In the genomic region with DNA sequence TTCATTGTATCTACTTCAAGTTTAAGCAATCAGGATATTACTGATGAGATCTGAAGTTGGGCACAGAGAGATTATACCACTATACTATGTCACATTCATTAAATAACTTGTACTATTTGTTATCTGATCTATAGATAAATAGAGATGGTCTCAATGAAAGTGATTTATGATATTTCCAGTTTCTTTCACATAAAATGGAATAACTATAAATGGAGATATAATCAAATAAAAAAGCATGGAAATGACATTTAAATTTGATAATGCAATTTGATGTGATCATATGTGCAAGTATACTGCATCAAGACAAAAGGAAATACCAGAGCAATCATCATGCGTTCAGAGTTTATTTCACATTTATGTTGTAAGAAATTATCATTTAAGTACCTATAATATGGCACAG, we compare ENCODE assay signal across 31 cellular contexts.
"Had no signal": no experiment of that assay in that cellular context is flagged by ENCODE, and none has a peak within 500 bp of the region (broad histone marks: within the 10 kb centered on the region; RNA-seq: fewer than 3 reads in every experiment).

No MANE protein-coding gene starts in this region.

- H3K27me3 ChIP-seq: adrenal gland, ascending aorta, body of pancreas, brain microvascular endothelial cell, breast epithelium, cardiac muscle cell had no signal

- ATAC-seq: activated naive CD4-positive, alpha-beta T cell treated with anti-CD3 and anti-CD28 coated beads, Interleukin-2, amount 50 U/mL, for 72 hours; activated naive CD8-positive, alpha-beta T cell treated with anti-CD3 and anti-CD28 coated beads, Interleukin-2, amount 50 U/mL, for 24 hours; activated T-cell treated with anti-CD3 and anti-CD28 coated beads, Interleukin-2, amount 50 U/mL, for 4 hours; activated T-cell treated with anti-CD3 and anti-CD28 coated beads, Interleukin-2, amount 50 U/mL, for 72 hours; activated T-helper 17 cell treated with anti-CD3 and anti-CD28 coated beads, Interleukin-2, amount 50 U/mL, for 72 hours; body of pancreas had no signal

- DNase-seq: activated effector memory CD4-positive, alpha-beta T cell treated with anti-CD3 and anti-CD28 coated beads, Interleukin-2, amount 50 U/mL, for 16 hours; activated effector memory CD4-positive, alpha-beta T cell treated with Interleukin-2 at 50 U/mL for 16 hours; activated gamma-delta T cell; activated gamma-delta T cell treated with Interleukin-2 at 50 U/mL for 16 hours; activated naive CD4-positive, alpha-beta T cell; activated naive CD4-positive, alpha-beta T cell treated with anti-CD3 and anti-CD28 coated beads for 36 hours; activated naive CD4-positive, alpha-beta T cell treated with anti-CD3 and anti-CD28 coated beads, Interleukin-2, amount 10 ng/mL, durations not matched to agents 7 days and 5 days; activated naive CD4-positive, alpha-beta T cell treated with anti-CD3 and anti-CD28 coated beads, Interleukin-2, amount 50 U/mL, for 16 hours; activated naive CD4-positive, alpha-beta T cell treated with Interleukin-2 at 50 U/mL for 16 hours; activated naive CD8-positive, alpha-beta T cell treated with anti-CD3 and anti-CD28 coated beads for 36 hours; activated naive CD8-positive, alpha-beta T cell treated with anti-CD3 and anti-CD28 coated beads, Interleukin-2, amount 10 ng/mL, durations not matched to agents 7 days and 5 days; activated naive CD8-positive, alpha-beta T cell treated with anti-CD3 and anti-CD28 coated beads, Interleukin-2, amount 50 U/mL, for 24 hours; activated T-cell treated with anti-CD3 and anti-CD28 coated beads, Interleukin-2, amount 50 U/mL, for 24 hours; activated T-cell treated with anti-CD3 and anti-CD28 coated beads, Interleukin-2, amount 50 U/mL, for 4 hours; activated T-cell treated with anti-CD3 and anti-CD28 coated beads, Interleukin-2, amount 50 U/mL, for 48 hours; activated T-cell treated with anti-CD3 and anti-CD28 coated beads, Interleukin-2, amount 50 U/mL, for 72 hours; adrenal gland; amniotic stem cell; amygdala; anterior cingulate cortex; aorta; body of pancreas; brain microvascular endothelial cell; caudate nucleus; central memory CD4-positive, alpha-beta T cell; cerebellar nuclear complex had no signal

- H3K36me3 ChIP-seq: adrenal gland, ascending aorta, brain microvascular endothelial cell, breast epithelium, cardiac muscle cell had no signal

- H3K4me3 ChIP-seq: adrenal gland, ascending aorta, body of pancreas, breast epithelium, cardiac muscle cell had no signal

- H3K9me3 ChIP-seq: adrenal gland, ascending aorta, body of pancreas, breast epithelium had no signal

- H3K27ac ChIP-seq: adrenal gland, ascending aorta, body of pancreas, brain microvascular endothelial cell, breast epithelium, cardiac muscle cell had no signal

- H3K4me1 ChIP-seq: adrenal gland, ascending aorta, body of pancreas, breast epithelium had no signal
